ENCODE assay signal across 8 cellular contexts in the genomic region with DNA sequence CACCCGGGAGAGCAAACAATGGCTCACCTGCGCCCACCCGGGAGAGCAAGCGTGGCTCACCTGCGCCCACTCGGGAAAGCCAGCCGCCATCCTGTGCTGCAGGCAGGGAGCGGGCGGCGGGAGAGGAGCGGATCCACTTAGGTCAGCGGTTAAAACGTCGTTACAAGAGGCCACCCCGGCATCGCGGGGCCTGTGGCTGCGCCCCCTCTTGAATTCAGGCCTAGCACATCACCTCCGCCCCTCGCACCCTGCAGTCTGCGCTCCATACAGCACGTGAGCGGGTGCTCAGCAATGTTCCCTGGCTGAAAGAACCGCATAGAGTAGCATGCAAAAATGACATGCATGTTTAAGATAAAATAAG. TPM values are rescaled to one million over a fixed set of nuclear protein-coding genes. Genes with fewer than 3 reads are reported as not detected.
DNase-seq lines count a peak whose midpoint lies in the region; TF ChIP-seq lines count a peak whose summit lies in the region.

No MANE protein-coding gene starts in this region.

- peak overlapping the region; percentile 55 for H4K91ac ChIP-seq in mesenchymal stem cell (ENCODE audit: low read length)

- H3K4me2 ChIP-seq in mesenchymal stem cell (ENCODE audit: low read length, poor library complexity, severe bottlenecking): peak overlapping the region; percentile 63

- H3K9ac ChIP-seq in mesenchymal stem cell (ENCODE audit: low read length): peak overlapping the region; percentile 84

- H3K27me3 ChIP-seq in H7 (ENCODE audit: control insufficient read depth, insufficient read depth, low read length) (no peaks in the 10 kb centered on the region), mesenchymal stem cell (ENCODE audit: control insufficient read depth in 1 of 2, insufficient read depth in 1 of 2, low read length in 2 of 2) (peaks cover 21 to 22% of the 10 kb centered on the region in 2 experiments), thymus (ENCODE audit: control insufficient read depth, insufficient read depth) (no peaks in the 10 kb centered on the region)

- H3K36me3 ChIP-seq in H7 (replicated peaks; ENCODE audit: control insufficient read depth, insufficient read depth, low read length) (peaks cover 1% of the 10 kb centered on the region), mesenchymal stem cell (ENCODE audit: control insufficient read depth in 1 of 2, insufficient read depth in 2 of 2, low read depth in 1 of 2, low read length in 2 of 2) (peaks cover 0 to 12% of the 10 kb centered on the region in 2 experiments), thymus (ENCODE audit: control insufficient read depth, insufficient read depth) (peaks cover 8% of the 10 kb centered on the region)

- peak overlapping the region in 1 of 2 experiments; percentile 13 for H3K18ac ChIP-seq in mesenchymal stem cell (ENCODE audit: low read depth in 1 of 2, low read length in 2 of 2)

- H3K4me1 ChIP-seq in mesenchymal stem cell (ENCODE audit: control insufficient read depth, insufficient read depth, low read depth, low read length) (peaks cover 10% of the 10 kb centered on the region), thymus (ENCODE audit: control insufficient read depth, insufficient read depth, low read length) (peaks cover 7% of the 10 kb centered on the region)

- H2AK5ac ChIP-seq in mesenchymal stem cell (ENCODE audit: low read length, severe bottlenecking): no peak overlapping the region

- TF ChIP-seq CTCF in C4-2B (conservative IDR thresholded peaks at IDR 0.05) (no peak), cardiac fibroblast (IDR thresholded peaks at IDR 0.05; ENCODE audit: low read depth, low read length) (no peak)

- H2BK12ac ChIP-seq in mesenchymal stem cell (ENCODE audit: low read length in 2 of 2): no peak overlapping the region

- H3K4ac ChIP-seq in mesenchymal stem cell (ENCODE audit: low read depth in 1 of 2, low read length in 2 of 2): peak overlapping the region; percentile 6 to 35

- H2BK15ac ChIP-seq in mesenchymal stem cell (ENCODE audit: low read depth, poor library complexity, severe bottlenecking): no peak overlapping the region

- H3K4me3 ChIP-seq in H7 (ENCODE audit: insufficient read depth, low read depth, low read length) (peak overlapping the region; percentile 76), cardiac fibroblast (replicated peaks in 1 of 2; ENCODE audit: low read depth in 2 of 2, low read length in 2 of 2) (peak overlapping the region; percentile 89 to 97), mesenchymal stem cell (ENCODE audit: insufficient read depth in 1 of 2, low read depth in 1 of 2, low read length in 2 of 2) (peak overlapping the region in 1 of 2 experiments; percentile 88), thymus (ENCODE audit: low read length) (peak overlapping the region; percentile 77)

- H2BK5ac ChIP-seq in mesenchymal stem cell (ENCODE audit: low read depth, low read length, poor library complexity, severe bottlenecking): no peak overlapping the region

- WGBS in mesenchymal stem cell: 64% methylated on average over 24 of the region's 24 CpGs
- WGBS in thymus: 20% methylated on average over 24 of the region's 24 CpGs

- no peaks in the 10 kb centered on the region for H3K79me1 ChIP-seq in mesenchymal stem cell (replicated peaks; ENCODE audit: low read length, poor library complexity, severe bottlenecking)

- peak overlapping the region in 1 of 2 experiments; percentile 57 for H3K14ac ChIP-seq in mesenchymal stem cell (ENCODE audit: low read length in 2 of 2)

- H3K9me3 ChIP-seq in mesenchymal stem cell (ENCODE audit: control insufficient read depth, low read length) (no peaks in the 10 kb centered on the region), thymus (ENCODE audit: control insufficient read depth) (no peaks in the 10 kb centered on the region)

- peak overlapping the region; percentile 90 for H3K27ac ChIP-seq in C4-2B
- no peak overlapping the region for H3K27ac ChIP-seq in mesenchymal stem cell (ENCODE audit: low read length, poor library complexity, severe bottlenecking)
- H3K27ac ChIP-seq in thymus (ENCODE audit: low read depth): peak overlapping the region; percentile 86

- peak; percentile 66 for DNase-seq in H7
- DNase-seq in RPMI8226: peak; percentile 49
- DNase-seq in cardiac fibroblast (ENCODE audit: low read depth in 2 of 2): no peak
- DNase-seq in mesenchymal stem cell: no peak
- DNase-seq in NK-92 treated with Interleukin-12 subunit alpha and Interleukin-12 subunit beta, amount 100 ng/mL, for 24 hours (lab: John Stamatoyannopoulos, UW): no peak
- DNase-seq in COLO829 (ENCODE audit: low spot score): no peak

- peak overlapping the region; percentile 49 for H2AFZ ChIP-seq in mesenchymal stem cell (ENCODE audit: low read depth, low read length)

- no peak overlapping the region for H3K23ac ChIP-seq in mesenchymal stem cell (ENCODE audit: low read length in 2 of 2)

- H4K8ac ChIP-seq in mesenchymal stem cell (ENCODE audit: low read length): peak overlapping the region; percentile 99

- H2BK120ac ChIP-seq in mesenchymal stem cell (ENCODE audit: low read depth, low read length): no peak overlapping the region

RNA-seq across cellular contexts. Expression of a gene that starts 0.5 kb away (rescaled TPM):
- total RNA-seq in H7 (2014; rRNA removed; shearing (Covaris generic)): 19.2 and 24.2 TPM in 2 replicates
- polyA plus RNA-seq in mesenchymal stem cell (2013, experiment 1 of 2): 4.0 TPM
- polyA plus RNA-seq in mesenchymal stem cell (2013, experiment 2 of 2): 4.3 TPM
- polyA plus RNA-seq in thymus: 9.0 TPM

Comparison
In these comparisons a context has a peak if more than half of its experiments do, and no peak if none do; other contexts are left out.
1. DNase-seq: peak in H7 (single experiment) and RPMI8226 (single experiment); none in cardiac fibroblast (0 of 2), mesenchymal stem cell (single experiment), NK-92 treated with Interleukin-12 subunit alpha and Interleukin-12 subunit beta, amount 100 ng/mL, for 24 hours (single experiment) and COLO829 (single experiment).